18 cellular contexts compared by ENCODE assay signal in the genomic region with DNA sequence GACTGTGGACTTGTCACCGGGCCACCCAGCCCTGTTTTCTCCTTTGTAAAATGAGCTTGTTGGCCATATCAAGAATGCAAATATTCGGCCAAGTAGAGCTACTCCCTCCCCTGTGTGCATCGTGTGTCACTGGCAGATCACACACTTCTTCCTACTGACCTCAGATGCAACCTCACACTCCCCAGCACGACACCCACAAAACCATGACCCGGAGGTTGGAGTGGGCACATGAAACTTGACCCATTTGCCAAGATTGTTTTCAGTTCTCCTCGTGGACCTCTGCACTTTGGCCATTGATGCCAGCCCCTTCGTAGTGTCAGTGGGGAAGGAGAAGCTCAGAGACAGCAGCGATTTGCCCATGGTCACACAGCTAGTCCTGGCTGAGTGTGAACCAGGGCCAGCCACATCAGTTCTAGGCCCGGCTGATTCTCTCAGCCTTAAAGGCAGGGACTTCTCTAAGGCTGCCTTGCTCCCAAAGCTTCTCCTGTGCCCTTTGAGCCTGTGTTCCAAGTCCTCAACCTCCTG.
DNase-seq lines count a peak whose midpoint lies in the region; ATAC-seq, FAIRE-seq and TF ChIP-seq lines count a peak whose summit lies in the region.
"Had no signal": no experiment of that assay in that cellular context is flagged by ENCODE, and none has a peak within 500 bp of the region (broad histone marks: within the 10 kb centered on the region; RNA-seq: fewer than 3 reads in every experiment).

No MANE protein-coding gene starts in this region.

- no peak for TF ChIP-seq EP300 in HepG2 (IDR thresholded peaks at IDR 0.05; ENCODE audit: low read depth in 2 of 2, low read length in 2 of 2)
- TF ChIP-seq EP300 in HepG2 (CRISPR knock-in tag; IDR thresholded peaks at IDR 0.05; ENCODE audit: borderline replicate concordance): no peak

- H3K4me3 Mint-ChIP-seq in nephron progenitor cell: peak overlapping the region; percentile 35
- H3K4me3 Mint-ChIP-seq: CD14-positive monocyte; CD8-positive, alpha-beta T cell; H9 had no signal

- no peak overlapping the region for H3K27ac Mint-ChIP-seq in nephron progenitor cell
- H3K27ac Mint-ChIP-seq: CD8-positive, alpha-beta T cell; H9 had no signal

- H3K9ac ChIP-seq in HepG2 (ENCODE audit: insufficient read depth, low read depth, low read length): no peak overlapping the region
- H3K9ac ChIP-seq: BLaER1 had no signal

- H3K9me3 Mint-ChIP-seq in nephron progenitor cell: no peaks in the 10 kb centered on the region
- H3K9me3 Mint-ChIP-seq: CD8-positive, alpha-beta T cell; H9 had no signal

- no peak overlapping the region for H3K4me2 ChIP-seq in HepG2 (ENCODE audit: low read depth, low read length)
- H3K4me2 ChIP-seq: BLaER1 had no signal

- H3K79me2 ChIP-seq in HepG2 (ENCODE audit: insufficient read depth, low read length): no peaks in the 10 kb centered on the region

- no TSS peak for BruUV-seq in HepG2 (replicated peaks; lab: Mats Ljungman, UMichigan)

- H3K27me3 ChIP-seq in HepG2 (ENCODE audit: control insufficient read depth in 1 of 2, insufficient read depth in 2 of 2, low read length in 2 of 2) (peaks cover 0 to 30% of the 10 kb centered on the region in 2 experiments; a peak in 3 of 5 replicates), right lobe of liver (no peaks in the 10 kb centered on the region), bronchial epithelial cell (ENCODE audit: control insufficient read depth, insufficient read depth, low read length) (no peaks in the 10 kb centered on the region), spleen (replicated peaks in 1 of 7) (no peaks in the 10 kb centered on the region), testis (no peaks in the 10 kb centered on the region)
- H3K27me3 ChIP-seq: BLaER1 had no signal

- no peak for TF ChIP-seq CTCF in HepG2 (CRISPR knock-in tag; IDR thresholded peaks at IDR 0.05)
- no peak for TF ChIP-seq CTCF in right lobe of liver (IDR thresholded peaks at IDR 0.05)
- no peak for TF ChIP-seq CTCF in bronchial epithelial cell (IDR thresholded peaks at IDR 0.05; ENCODE audit: insufficient read depth, low read length, severe bottlenecking)
- no peak for TF ChIP-seq CTCF in nephron progenitor cell (IDR thresholded peaks at IDR 0.05)
- no peak for TF ChIP-seq CTCF in spleen (IDR thresholded peaks at IDR 0.05 in 8 of 11, conservative IDR thresholded peaks at IDR 0.05 in 3 of 11)
- no peak for TF ChIP-seq CTCF in testis (IDR thresholded peaks at IDR 0.05)

- H3K27me3 Mint-ChIP-seq in nephron progenitor cell (ENCODE audit: low read depth, poor library complexity): peaks cover 20% of the 10 kb centered on the region

- TF ChIP-seq POLR2A in HepG2 (IDR thresholded peaks at IDR 0.05; ENCODE audit: insufficient read depth in 1 of 2, low read depth in 2 of 2, low read length in 2 of 2): no peak
- TF ChIP-seq POLR2A in right lobe of liver (IDR thresholded peaks at IDR 0.05): no peak
- no peak for TF ChIP-seq POLR2A in spleen (IDR thresholded peaks at IDR 0.05)
- no peak for TF ChIP-seq POLR2A in testis (IDR thresholded peaks at IDR 0.05)

- H3K36me3 Mint-ChIP-seq in nephron progenitor cell (ENCODE audit: low read depth): no peaks in the 10 kb centered on the region
- H3K36me3 Mint-ChIP-seq: CD14-positive monocyte; CD8-positive, alpha-beta T cell had no signal

- POLR2A ChIA-PET in HepG2 (lab: Yijun Ruan, JAX): no interaction called here

- H3K4me1 ChIP-seq in HepG2 (ENCODE audit: insufficient read depth, low read length) (no peaks in the 10 kb centered on the region), right lobe of liver (no peaks in the 10 kb centered on the region), spleen (peaks cover 0 to 10% (median 6%) of the 10 kb centered on the region in 6 donors), testis (no peaks in the 10 kb centered on the region)

- WGBS in HepG2 (ENCODE audit: low lambda C conversion rate): 23% methylated on average over 6 of the region's 9 CpGs
- 52% methylated on average over 5 of the region's 9 CpGs for WGBS in right lobe of liver (ENCODE audit: insufficient coverage, low coverage, low lambda C conversion rate, missing lambda C conversion rate)
- 60 to 77% (median 71%) methylated on average over 7 to 9 of the region's 9 CpGs for WGBS in spleen, 5 donors
- 44 to 53% methylated on average over 9 of the region's 9 CpGs for WGBS in testis, 2 donors

- H2AFZ ChIP-seq in HepG2 (ENCODE audit: low read length): no peak overlapping the region

- intact Hi-C loops in HepG2 (cut with micrococcal nuclease; ENCODE audit: unreplicated experiment) (no loop called here), right lobe of liver (cut with DNase I) (no loop called here), spleen (cut with DNase I; ENCODE audit: low total_unique reads) (no loop called here), testis (cut with DNase I; ENCODE audit: low total_unique reads) (no loop called here)

- H3K36me3 ChIP-seq in HepG2 (replicated peaks in 1 of 2; ENCODE audit: control insufficient read depth in 1 of 2, insufficient read depth in 2 of 2, low read length in 2 of 2) (no peaks in the 10 kb centered on the region), right lobe of liver (no peaks in the 10 kb centered on the region), bronchial epithelial cell (ENCODE audit: control insufficient read depth, insufficient read depth, low read length) (no peaks in the 10 kb centered on the region), spleen (no peaks in the 10 kb centered on the region), testis (ENCODE audit: low read depth, missing control alignments) (no peaks in the 10 kb centered on the region)
- H3K36me3 ChIP-seq: BLaER1 had no signal

- no peak for ATAC-seq in HepG2
- no peak for ATAC-seq in right lobe of liver
- no peak for ATAC-seq in HG03108 (IDR thresholded peaks at IDR 0.05; ENCODE audit: unreplicated experiment)
- ATAC-seq: CD8-positive, alpha-beta T cell had no signal

- FAIRE-seq in HepG2 (lab: Jason Lieb, UNC): no peak
- FAIRE-seq in bronchial epithelial cell (lab: Jason Lieb, UNC): peak; percentile 77

- H3K27ac ChIP-seq in HepG2 (ENCODE audit: extremely low read length, insufficient read depth, low read length) (no peak overlapping the region), right lobe of liver (no peak overlapping the region), spleen (no peak overlapping the region), testis (no peak overlapping the region)
- H3K27ac ChIP-seq: BLaER1 had no signal

- H3K4me3 ChIP-seq in HepG2 (replicated peaks in 1 of 3; ENCODE audit: insufficient read depth in 1 of 3, low read depth in 2 of 3, low read length in 3 of 3) (no peak overlapping the region), right lobe of liver (no peak overlapping the region), bronchial epithelial cell (ENCODE audit: low read depth, low read length) (no peak overlapping the region), spleen (no peak overlapping the region), testis (no peak overlapping the region)
- H3K4me3 ChIP-seq: BLaER1 had no signal

- no peaks in the 10 kb centered on the region for H4K20me1 ChIP-seq in HepG2 (ENCODE audit: insufficient read depth, low read length)
- H4K20me1 ChIP-seq: BLaER1 had no signal

- DNase-seq in HepG2 (ENCODE audit: low spot score) (no peak), right lobe of liver (no peak), bronchial epithelial cell (ENCODE audit: low read depth) (no peak), nephron progenitor cell (no peak), spleen (peak; percentile 36), testis (no peak), ecto neural progenitor cell (ENCODE audit: low spot score) (no peak)
- DNase-seq: 8988T; Calu3; CD8-positive, alpha-beta T cell; DMS79 treated with DMSO at 0.1 percent for 48 hours; GF-D8; GOT3; H9; IMR-90 had no signal

- in situ Hi-C loops in HepG2 (cut with HindIII; ENCODE audit: extremely low pct_ligation_motif_present, low pct_unique_long_range_greater_than_20kb): no loop called here

- CTCF ChIA-PET in HepG2 (lab: Yijun Ruan, JAX; ENCODE audit: low intra/inter-chr PET ratio, low total read pairs): no interaction called here

- H3K4me1 Mint-ChIP-seq in nephron progenitor cell: peaks cover 67% of the 10 kb centered on the region

- no peaks in the 10 kb centered on the region for H3K9me3 ChIP-seq in HepG2 (ENCODE audit: low read length)
- no peaks in the 10 kb centered on the region for H3K9me3 ChIP-seq in right lobe of liver
- no peaks in the 10 kb centered on the region for H3K9me3 ChIP-seq in spleen
- H3K9me3 ChIP-seq in testis: no peaks in the 10 kb centered on the region
- H3K9me3 ChIP-seq: BLaER1 had no signal

- no peak for TF ChIP-seq RAD21 in HepG2 (CRISPR knock-in tag; IDR thresholded peaks at IDR 0.05)

TF ChIP-seq in HepG2, 621 proteins besides CTCF, POLR2A, EP300 and RAD21:
- peak; percentile 56; the same call in 1 of the 2 replicates for TF ChIP-seq ZNF768 (CRISPR knock-in tag; IDR thresholded peaks at IDR 0.05)
- TF ChIP-seq JARID2 (CRISPR knock-in tag; IDR thresholded peaks at IDR 0.05; ENCODE audit: insufficient replicate concordance): no peak
